2 cellular contexts compared by ENCODE assay signal in genomic region chr4:41044165-41044564, GRCh38.
TF ChIP-seq lines count a peak whose summit lies in the region.

No MANE protein-coding gene starts in this region.

TF ChIP-seq in SK-N-SH, 30 proteins besides CTCF, POLR2A, EP300 and RAD21 (continued from another document):
- TF ChIP-seq, protein P1, sequence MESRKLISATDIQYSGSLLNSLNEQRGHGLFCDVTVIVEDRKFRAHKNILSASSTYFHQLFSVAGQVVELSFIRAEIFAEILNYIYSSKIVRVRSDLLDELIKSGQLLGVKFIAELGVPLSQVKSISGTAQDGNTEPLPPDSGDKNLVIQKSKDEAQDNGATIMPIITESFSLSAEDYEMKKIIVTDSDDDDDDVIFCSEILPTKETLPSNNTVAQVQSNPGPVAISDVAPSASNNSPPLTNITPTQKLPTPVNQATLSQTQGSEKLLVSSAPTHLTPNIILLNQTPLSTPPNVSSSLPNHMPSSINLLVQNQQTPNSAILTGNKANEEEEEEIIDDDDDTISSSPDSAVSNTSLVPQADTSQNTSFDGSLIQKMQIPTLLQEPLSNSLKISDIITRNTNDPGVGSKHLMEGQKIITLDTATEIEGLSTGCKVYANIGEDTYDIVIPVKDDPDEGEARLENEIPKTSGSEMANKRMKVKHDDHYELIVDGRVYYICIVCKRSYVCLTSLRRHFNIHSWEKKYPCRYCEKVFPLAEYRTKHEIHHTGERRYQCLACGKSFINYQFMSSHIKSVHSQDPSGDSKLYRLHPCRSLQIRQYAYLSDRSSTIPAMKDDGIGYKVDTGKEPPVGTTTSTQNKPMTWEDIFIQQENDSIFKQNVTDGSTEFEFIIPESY (IDR thresholded peaks at IDR 0.05; ENCODE audit: borderline replicate concordance, low read depth): no peak
- no peak for TF ChIP-seq MXI1 (IDR thresholded peaks at IDR 0.05; ENCODE audit: low read depth, low read length)

TF ChIP-seq in SK-N-SH treated with all-trans-retinoic acid at 6 μM for 48 hours, 23 proteins besides CTCF, POLR2A, EP300 and RAD21:
- TF ChIP-seq TSHZ2 (CRISPR knock-in tag; IDR thresholded peaks at IDR 0.05) (no peak), TOX (CRISPR knock-in tag; IDR thresholded peaks at IDR 0.05; ENCODE audit: borderline replicate concordance) (no peak), ISL1 (CRISPR knock-in tag; IDR thresholded peaks at IDR 0.05) (no peak), SNAI2 (CRISPR knock-in tag; IDR thresholded peaks at IDR 0.05) (no peak)
TF ChIP-seq in SK-N-SH treated with all-trans-retinoic acid at 6 μM for 48 hours: peak in this region for 0.
